Comparison of ENCODE assay signal across 1 cellular context in genomic region chr1:18597159-18598042, GRCh38.
TF ChIP-seq lines count a peak whose summit lies in the region.

No MANE protein-coding gene starts in this region.

TF ChIP-seq in HEK293, 187 proteins besides CTCF, POLR2A, EP300 and RAD21 (continued from another document):
- TF ChIP-seq, protein P1, sequence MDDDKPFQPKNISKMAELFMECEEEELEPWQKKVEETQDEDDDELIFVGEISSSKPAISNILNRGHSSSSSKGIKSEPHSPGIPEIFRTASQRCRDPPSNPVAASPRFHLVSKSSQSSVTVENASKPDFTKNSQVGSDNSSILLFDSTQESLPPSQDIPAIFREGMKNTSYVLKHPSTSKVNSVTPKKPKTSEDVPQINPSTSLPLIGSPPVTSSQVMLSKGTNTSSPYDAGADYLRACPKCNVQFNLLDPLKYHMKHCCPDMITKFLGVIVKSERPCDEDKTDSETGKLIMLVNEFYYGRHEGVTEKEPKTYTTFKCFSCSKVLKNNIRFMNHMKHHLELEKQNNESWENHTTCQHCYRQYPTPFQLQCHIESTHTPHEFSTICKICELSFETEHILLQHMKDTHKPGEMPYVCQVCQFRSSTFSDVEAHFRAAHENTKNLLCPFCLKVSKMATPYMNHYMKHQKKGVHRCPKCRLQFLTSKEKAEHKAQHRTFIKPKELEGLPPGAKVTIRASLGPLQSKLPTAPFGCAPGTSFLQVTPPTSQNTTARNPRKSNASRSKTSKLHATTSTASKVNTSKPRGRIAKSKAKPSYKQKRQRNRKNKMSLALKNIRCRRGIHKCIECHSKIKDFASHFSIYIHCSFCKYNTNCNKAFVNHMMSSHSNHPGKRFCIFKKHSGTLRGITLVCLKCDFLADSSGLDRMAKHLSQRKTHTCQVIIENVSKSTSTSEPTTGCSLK (tag by site-specific recombination; IDR thresholded peaks at IDR 0.05): no peak
- no peak for TF ChIP-seq ZNF148 (tag by site-specific recombination; IDR thresholded peaks at IDR 0.05; ENCODE audit: borderline replicate concordance)
- no peak for TF ChIP-seq ZNF426 (tag by site-specific recombination; IDR thresholded peaks at IDR 0.05)
- TF ChIP-seq GLIS1 (tag by site-specific recombination; IDR thresholded peaks at IDR 0.05): no peak
- no peak for TF ChIP-seq ZNF18 (tag by site-specific recombination; IDR thresholded peaks at IDR 0.05)
- TF ChIP-seq ZBTB48 (tag by site-specific recombination; IDR thresholded peaks at IDR 0.05): no peak
TF ChIP-seq in HEK293: peak in this region for 8.
